In the genomic region with DNA sequence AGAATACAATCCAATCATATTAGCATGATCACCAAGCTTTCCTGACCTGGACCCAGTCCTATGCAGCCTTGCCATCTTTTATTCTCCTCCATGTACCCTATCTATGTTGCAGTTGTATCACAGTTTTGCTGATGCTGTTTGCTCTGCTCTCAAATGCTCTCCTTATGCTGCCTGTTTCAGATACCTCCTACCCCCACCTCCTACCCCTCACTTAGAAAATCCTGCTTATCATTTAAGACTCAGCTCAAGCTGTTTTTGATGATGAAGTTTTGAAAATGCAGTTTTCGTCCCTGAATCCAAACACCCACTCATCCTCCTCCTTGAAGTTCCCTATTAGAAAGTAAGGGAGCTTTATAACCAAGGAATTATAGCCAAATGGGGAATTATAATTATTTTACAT, we compare ENCODE assay signal across 18 cellular contexts.
"Had no signal": no experiment of that assay in that cellular context is flagged by ENCODE, and none has a peak within 500 bp of the region (broad histone marks: within the 10 kb centered on the region; RNA-seq: fewer than 3 reads in every experiment).

No MANE protein-coding gene starts in this region.

- H3K27ac ChIP-seq: SJSA1, SK-N-MC had no signal

- H3K27me3 ChIP-seq: SJSA1 had no signal

- H3K9me3 ChIP-seq: SJSA1 had no signal

- H3K4me3 ChIP-seq: SJSA1, SK-N-MC had no signal

- H3K36me3 ChIP-seq: SJSA1 had no signal

- H3K4me1 ChIP-seq: SJSA1 had no signal

- DNase-seq: KBM-7, NCI-H1092, NCI-H1105 treated with DMSO at 0.1 percent for 48 hours, NCI-H1417 treated with DMSO at 0.1 percent for 48 hours, NCI-H146, NCI-H1694 treated with DMSO at 0.1 percent for 48 hours, NCI-H1930, NCI-H2081, NCI-H2107, NCI-H2227 treated with DMSO at 0.1 percent for 48 hours, NCI-H524 treated with DMSO at 0.1 percent for 48 hours, NCI-H69, NCI-H774, Right ventricle myocardium superior, RPMI8226, SIG-M5 had no signal
